14 cellular contexts compared by ENCODE assay signal in the genomic region with DNA sequence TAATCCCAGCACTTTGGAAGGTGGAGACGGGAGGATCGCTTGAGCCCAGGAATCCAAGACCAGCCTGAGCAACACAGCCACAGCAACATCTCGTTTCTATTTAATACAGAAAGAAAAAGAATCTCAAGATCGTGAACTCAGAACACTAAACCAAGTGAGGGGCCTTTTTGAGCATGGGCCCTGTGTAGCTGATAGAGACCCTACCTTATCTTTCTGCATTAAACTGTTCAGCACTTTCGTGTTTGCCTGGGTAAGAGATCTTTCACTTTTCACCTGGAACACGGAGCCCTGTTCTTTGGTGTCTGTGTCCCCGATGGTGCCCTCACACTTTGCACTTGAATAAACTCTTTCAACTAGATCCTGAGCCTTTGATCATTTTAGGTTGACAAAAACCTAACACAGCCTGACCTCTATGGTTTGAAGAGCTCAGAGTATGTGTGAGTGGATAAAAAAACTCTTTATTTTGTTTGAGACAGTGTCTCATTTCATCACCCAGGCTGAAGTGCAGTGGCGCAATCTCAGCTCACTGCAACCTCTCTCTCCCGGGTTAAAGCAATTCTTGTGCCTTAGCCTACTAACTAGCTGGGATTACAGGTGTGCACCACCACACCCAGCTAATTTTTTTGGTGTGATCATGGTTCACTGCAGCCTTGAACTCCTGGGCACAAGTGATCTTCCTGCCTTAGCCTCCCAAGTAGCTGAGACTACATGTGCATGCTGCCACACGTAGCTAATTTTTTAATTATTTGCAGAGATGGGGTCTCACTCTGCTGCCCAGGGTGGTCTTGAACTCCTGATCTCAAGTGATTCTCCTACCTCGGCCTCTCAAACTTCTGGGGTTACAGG.
DNase-seq lines count a peak whose midpoint lies in the region; ATAC-seq and TF ChIP-seq lines count a peak whose summit lies in the region.
"Had no signal": no experiment of that assay in that cellular context is flagged by ENCODE, and none has a peak within 500 bp of the region (broad histone marks: within the 10 kb centered on the region; RNA-seq: fewer than 3 reads in every experiment).

No MANE protein-coding gene starts in this region.

- H3K27ac Mint-ChIP-seq in activated CD8-positive, alpha-beta memory T cell treated with anti-CD3 and anti-CD28 coated beads, Interleukin-2, amount 10 ng/mL, durations not matched to agents 7 days and 5 days = peak overlapping the region; percentile 28

- peak overlapping the region; percentile 62; the same call in 1 of the 2 replicates for H2AFZ ChIP-seq in OCI-LY1 (ENCODE audit: low read length)

- H3K9me3 ChIP-seq in OCI-LY1 (ENCODE audit: low read length) = no peaks in the 10 kb centered on the region

- H3K9me2 ChIP-seq in OCI-LY1 (ENCODE audit: low read depth, low read length) = no peaks in the 10 kb centered on the region

- H3K9ac ChIP-seq in OCI-LY1 (ENCODE audit: low read length) = no peak overlapping the region

- no peaks in the 10 kb centered on the region for H3K27me3 Mint-ChIP-seq in activated CD8-positive, alpha-beta memory T cell treated with anti-CD3 and anti-CD28 coated beads, Interleukin-2, amount 10 ng/mL, durations not matched to agents 7 days and 5 days

- no peak for ATAC-seq in activated CD8-positive, alpha-beta memory T cell treated with anti-CD3 and anti-CD28 coated beads, Interleukin-2, amount 10 ng/mL, durations not matched to agents 7 days and 5 days
- peak; percentile 90 for ATAC-seq in left lobe of liver
- ATAC-seq in sciatic nerve = no peak

- no peaks in the 10 kb centered on the region for H3K4me1 ChIP-seq in OCI-LY1 (ENCODE audit: insufficient read depth, low read length, severe bottlenecking)

- H3F3A ChIP-seq in OCI-LY1 (ENCODE audit: insufficient read depth, low read length) = no peaks in the 10 kb centered on the region

- H3K4me3 Mint-ChIP-seq in activated CD8-positive, alpha-beta memory T cell treated with anti-CD3 and anti-CD28 coated beads, Interleukin-2, amount 10 ng/mL, durations not matched to agents 7 days and 5 days = no peak overlapping the region

- TF ChIP-seq CTCF in OCI-LY1 (IDR thresholded peaks at IDR 0.05; ENCODE audit: low read length) = no peak

- peaks cover 3% of the 10 kb centered on the region for H3K36me3 Mint-ChIP-seq in activated CD8-positive, alpha-beta memory T cell treated with anti-CD3 and anti-CD28 coated beads, Interleukin-2, amount 10 ng/mL, durations not matched to agents 7 days and 5 days

- no peak for DNase-seq in activated CD8-positive, alpha-beta memory T cell treated with anti-CD3 and anti-CD28 coated beads, Interleukin-2, amount 10 ng/mL, durations not matched to agents 7 days and 5 days
- DNase-seq in activated CD8-positive, alpha-beta memory T cell treated with anti-CD3 and anti-CD28 coated beads, Interleukin-2, amount 50 U/mL, for 48 hours = no peak
- DNase-seq in left lobe of liver (ENCODE audit: low spot score) (peak; percentile 82), sciatic nerve (ENCODE audit: low spot score) (peak; percentile 9), G401 (ENCODE audit: low spot score) (no peak), midbrain (lab: John Stamatoyannopoulos, UW) (no peak)
- no peak for DNase-seq in activated CD8-positive, alpha-beta memory T cell treated with anti-CD3 and anti-CD28 coated beads for 24 hours
- DNase-seq: Caco-2, NCI-H1436 treated with DMSO at 0.1 percent for 48 hours, NCI-H2081, NCI-H69, SIG-M5 had no signal

- H3K4me3 ChIP-seq in OCI-LY1 (ENCODE audit: low read depth, low read length, poor library complexity, severe bottlenecking) = no peak overlapping the region

- no peaks in the 10 kb centered on the region for H3K36me3 ChIP-seq in OCI-LY1 (ENCODE audit: insufficient read depth, low read length)

- intact Hi-C loops in sciatic nerve (cut with DNase I) = no loop called here

- no peak overlapping the region for H3K27ac ChIP-seq in OCI-LY1 (ENCODE audit: low read depth, low read length, poor library complexity, severe bottlenecking)
- H3K27ac ChIP-seq: C4-2B had no signal

- H3K9me3 Mint-ChIP-seq in activated CD8-positive, alpha-beta memory T cell treated with anti-CD3 and anti-CD28 coated beads, Interleukin-2, amount 10 ng/mL, durations not matched to agents 7 days and 5 days (ENCODE audit: low read depth) = peaks cover 6% of the 10 kb centered on the region

- H3K79me2 ChIP-seq in OCI-LY1 (ENCODE audit: insufficient read depth, low read length) = no peaks in the 10 kb centered on the region

- no peaks in the 10 kb centered on the region for H4K20me1 ChIP-seq in OCI-LY1 (ENCODE audit: insufficient read depth, low read length)

- H3K4me2 ChIP-seq in OCI-LY1 (ENCODE audit: low read length) = no peak overlapping the region

- H3K4me1 Mint-ChIP-seq in activated CD8-positive, alpha-beta memory T cell treated with anti-CD3 and anti-CD28 coated beads, Interleukin-2, amount 10 ng/mL, durations not matched to agents 7 days and 5 days = peaks cover 8% of the 10 kb centered on the region

- CTCF ChIA-PET in activated CD8-positive, alpha-beta memory T cell treated with anti-CD3 and anti-CD28 coated beads, Interleukin-2, amount 10 ng/mL, durations not matched to agents 7 days and 5 days (lab: Charles Lee) = interaction anchor here (0.9 kb wide), 1 partner anchor 8 kb away, joined by 4 read pairs; no protein-coding TSS in a partner anchor

- H3K27me3 ChIP-seq in OCI-LY1 (ENCODE audit: insufficient read depth, low read length) = no peaks in the 10 kb centered on the region

- in situ Hi-C loops in G401 (cut with HindIII; ENCODE audit: low sequenced_read_pairs) = no loop called here

Comparison
In these comparisons a context has a peak if more than half of its experiments do, and no peak if none do; other contexts are left out.
1. DNase-seq: peak in left lobe of liver (single experiment) and sciatic nerve (single experiment); none in activated CD8-positive, alpha-beta memory T cell treated with anti-CD3 and anti-CD28 coated beads, Interleukin-2, amount 10 ng/mL, durations not matched to agents 7 days and 5 days (single experiment), activated CD8-positive, alpha-beta memory T cell treated with anti-CD3 and anti-CD28 coated beads, Interleukin-2, amount 50 U/mL, for 48 hours (single experiment), G401 (single experiment), activated CD8-positive, alpha-beta memory T cell treated with anti-CD3 and anti-CD28 coated beads for 24 hours (single experiment) and midbrain (single experiment).